9 cellular contexts compared by ENCODE assay signal in genomic region chr3:15804553-15805095, GRCh38. TPM values are rescaled to one million over a fixed set of nuclear protein-coding genes. Genes with fewer than 3 reads are reported as not detected.
DNase-seq lines count a peak whose midpoint lies in the region; ATAC-seq and TF ChIP-seq lines count a peak whose summit lies in the region.
"Had no signal": no experiment of that assay in that cellular context is flagged by ENCODE, and none has a peak within 500 bp of the region (broad histone marks: within the 10 kb centered on the region; RNA-seq: fewer than 3 reads in every experiment).

No MANE protein-coding gene starts in this region.

- H4K20me1 ChIP-seq in BLaER1: no peaks in the 10 kb centered on the region; the same call in 1 of the 2 replicates

- H3K27ac ChIP-seq in BLaER1 (no peak overlapping the region), brain microvascular endothelial cell (peak overlapping the region; percentile 86), gastroesophageal sphincter (peak overlapping the region in 1 of 4 donors; percentile 51)

- in situ Hi-C loops in brain microvascular endothelial cell (cut with HindIII; ENCODE audit: low pct_ligation_motif_present, low sequenced_read_pairs): no loop called here

- H3K4me3 ChIP-seq in BLaER1 (no peak overlapping the region), brain microvascular endothelial cell (ENCODE audit: low read depth, low read length) (no peak overlapping the region), gastroesophageal sphincter (no peak overlapping the region)
- H3K4me3 ChIP-seq: SJSA1 had no signal

- no peak overlapping the region for H3K9ac ChIP-seq in BLaER1

- 69% methylated on average over 4 of the region's 4 CpGs; no CpG with 5 or more reads in 1 of the 2 donors for WGBS in gastroesophageal sphincter (ENCODE audit: low coverage in 1 of 2), 2 donors

- no peaks in the 10 kb centered on the region for H3K36me3 ChIP-seq in BLaER1
- no peaks in the 10 kb centered on the region for H3K36me3 ChIP-seq in brain microvascular endothelial cell (replicated peaks)
- H3K36me3 ChIP-seq in gastroesophageal sphincter: no peaks in the 10 kb centered on the region
- H3K36me3 ChIP-seq: SJSA1 had no signal

- TF ChIP-seq EP300 in gastroesophageal sphincter (IDR thresholded peaks at IDR 0.05): no peak

- ATAC-seq in GM19455 (IDR thresholded peaks at IDR 0.05; ENCODE audit: unreplicated experiment): peak; percentile 45
- ATAC-seq in HG03457 (IDR thresholded peaks at IDR 0.05; ENCODE audit: unreplicated experiment): peak; percentile 39
- no peak for ATAC-seq in gastroesophageal sphincter

- TF ChIP-seq CTCF in brain microvascular endothelial cell (IDR thresholded peaks at IDR 0.05; ENCODE audit: low read depth, low read length, missing control alignments) (no peak), gastroesophageal sphincter (IDR thresholded peaks at IDR 0.05) (no peak)

- 0 out of 2 replicates have a peak overlapping the region, but pooled peaks have one; percentile 18 for H3K4me2 ChIP-seq in BLaER1

- DNase-seq in brain microvascular endothelial cell: no peak
- no peak for DNase-seq in activated gamma-delta T cell (lab: John Stamatoyannopoulos, UW)
- no peak for DNase-seq in effector CD8-positive, alpha-beta T cell (lab: John Stamatoyannopoulos, UW)
- DNase-seq in COR-L47 (lab: John Stamatoyannopoulos, UW): no peak

- peaks cover 58% of the 10 kb centered on the region for H3K4me1 ChIP-seq in BLaER1
- H3K4me1 ChIP-seq in gastroesophageal sphincter: peaks cover 0 to 36% (median 0%) of the 10 kb centered on the region in 3 donors

- no peak for TF ChIP-seq POLR2A in gastroesophageal sphincter (IDR thresholded peaks at IDR 0.05)

- H3K27me3 ChIP-seq in BLaER1: no peaks in the 10 kb centered on the region
- H3K27me3 ChIP-seq in brain microvascular endothelial cell (replicated peaks): no peaks in the 10 kb centered on the region
- no peaks in the 10 kb centered on the region for H3K27me3 ChIP-seq in gastroesophageal sphincter
- H3K27me3 ChIP-seq: SJSA1 had no signal

- H3K9me3 ChIP-seq in BLaER1 (no peaks in the 10 kb centered on the region), gastroesophageal sphincter (no peaks in the 10 kb centered on the region)
- H3K9me3 ChIP-seq: SJSA1 had no signal

RNA-seq across cellular contexts. Expression of gene ANKRD28, which starts 6.8 kb away (rescaled TPM):
- total RNA-seq in gastroesophageal sphincter: 10 to 100 TPM; 26.8 to 55.9 (median 43.6) TPM
